28 cellular contexts compared by ENCODE assay signal in the genomic region with DNA sequence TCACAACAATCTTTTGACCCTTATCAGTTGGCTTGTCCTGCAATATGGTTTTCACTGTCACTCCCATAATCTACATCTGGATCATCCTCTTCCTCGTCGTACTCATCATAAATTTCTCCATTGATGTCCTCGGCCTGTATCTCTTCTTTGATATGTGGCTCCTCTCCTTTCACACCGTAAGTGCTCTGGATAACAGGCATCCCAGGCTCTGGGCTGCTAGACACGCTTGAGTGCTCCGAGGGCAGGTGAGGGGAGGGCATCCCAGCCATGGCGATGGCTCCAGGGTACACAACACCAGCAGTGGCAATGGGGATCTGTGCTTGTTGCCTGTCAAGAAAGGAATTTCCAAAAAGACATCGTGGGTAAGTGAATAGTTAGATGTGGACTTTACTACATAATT.
"Had no signal": no experiment of that assay in that cellular context is flagged by ENCODE, and none has a peak within 500 bp of the region (broad histone marks: within the 10 kb centered on the region; RNA-seq: fewer than 3 reads in every experiment).

No MANE protein-coding gene starts in this region.

- H3K4me1 ChIP-seq: ascending aorta, gastroesophageal sphincter, pancreas, psoas muscle, vagina had no signal

- H2AFZ ChIP-seq: hepatocyte had no signal

- H3K9me3 ChIP-seq: ascending aorta, gastroesophageal sphincter, pancreas, psoas muscle, thoracic aorta, vagina had no signal

- H3K4me2 ChIP-seq: hepatocyte, smooth muscle cell had no signal

- H3K27ac ChIP-seq: ascending aorta, cardiac muscle cell, coronary artery, dorsolateral prefrontal cortex, gastroesophageal sphincter, hepatocyte, pancreas, psoas muscle, thoracic aorta, vagina had no signal

- ATAC-seq: gastroesophageal sphincter, left ventricle myocardium superior, pancreas, psoas muscle had no signal

- H3K27me3 ChIP-seq: ascending aorta, cardiac muscle cell, dorsolateral prefrontal cortex, gastroesophageal sphincter, hepatocyte, pancreas, vagina had no signal

- FAIRE-seq: pancreas had no signal

- H3K79me2 ChIP-seq: hepatocyte had no signal

- H3K4me3 ChIP-seq: ascending aorta, cardiac muscle cell, coronary artery, dorsolateral prefrontal cortex, gastroesophageal sphincter, hepatocyte, pancreas, psoas muscle, smooth muscle cell, thoracic aorta, vagina had no signal

- DNase-seq: activated CD4-positive, alpha-beta memory T cell treated with anti-CD3 and anti-CD28 coated beads for 36 hours; activated CD4-positive, alpha-beta T cell treated with anti-CD3 and anti-CD28 coated beads for 48 hours; activated CD8-positive, alpha-beta memory T cell treated with anti-CD3 and anti-CD28 coated beads, Interleukin-2, amount 50 U/mL, for 4 hours; activated gamma-delta T cell; activated naive CD4-positive, alpha-beta T cell treated with anti-CD3 and anti-CD28 coated beads, Interleukin-2, amount 10 ng/mL, durations not matched to agents 7 days and 5 days; activated naive CD8-positive, alpha-beta T cell treated with anti-CD3 and anti-CD28 coated beads, Interleukin-2, amount 10 ng/mL, durations not matched to agents 7 days and 5 days; activated T-cell treated with anti-CD3 and anti-CD28 coated beads, Interleukin-2, amount 50 U/mL, for 24 hours; cerebellar nuclear complex; dorsolateral prefrontal cortex; effector memory CD4-positive, alpha-beta T cell; islet precursor cell; left ventricle myocardium superior; mammary epithelial cell; naive B cell; nucleus accumbens; pancreas; psoas muscle; stimulated activated CD4-positive, alpha-beta T cell treated with anti-CD3 and anti-CD28 coated beads, Interleukin-15, amount 100 ng/mL, for 24 hours; stimulated activated CD4-positive, alpha-beta T cell treated with anti-CD3 and anti-CD28 coated beads, Interleukin-2, amount 100 ng/mL, for 24 hours; stimulated activated naive CD4-positive, alpha-beta T cell treated with Interleukin-2 at 50 U/mL for 16 hours had no signal

- H3K36me3 ChIP-seq: cardiac muscle cell, pancreas, thoracic aorta, vagina had no signal
